2 cellular contexts compared by ENCODE assay signal in the genomic region with DNA sequence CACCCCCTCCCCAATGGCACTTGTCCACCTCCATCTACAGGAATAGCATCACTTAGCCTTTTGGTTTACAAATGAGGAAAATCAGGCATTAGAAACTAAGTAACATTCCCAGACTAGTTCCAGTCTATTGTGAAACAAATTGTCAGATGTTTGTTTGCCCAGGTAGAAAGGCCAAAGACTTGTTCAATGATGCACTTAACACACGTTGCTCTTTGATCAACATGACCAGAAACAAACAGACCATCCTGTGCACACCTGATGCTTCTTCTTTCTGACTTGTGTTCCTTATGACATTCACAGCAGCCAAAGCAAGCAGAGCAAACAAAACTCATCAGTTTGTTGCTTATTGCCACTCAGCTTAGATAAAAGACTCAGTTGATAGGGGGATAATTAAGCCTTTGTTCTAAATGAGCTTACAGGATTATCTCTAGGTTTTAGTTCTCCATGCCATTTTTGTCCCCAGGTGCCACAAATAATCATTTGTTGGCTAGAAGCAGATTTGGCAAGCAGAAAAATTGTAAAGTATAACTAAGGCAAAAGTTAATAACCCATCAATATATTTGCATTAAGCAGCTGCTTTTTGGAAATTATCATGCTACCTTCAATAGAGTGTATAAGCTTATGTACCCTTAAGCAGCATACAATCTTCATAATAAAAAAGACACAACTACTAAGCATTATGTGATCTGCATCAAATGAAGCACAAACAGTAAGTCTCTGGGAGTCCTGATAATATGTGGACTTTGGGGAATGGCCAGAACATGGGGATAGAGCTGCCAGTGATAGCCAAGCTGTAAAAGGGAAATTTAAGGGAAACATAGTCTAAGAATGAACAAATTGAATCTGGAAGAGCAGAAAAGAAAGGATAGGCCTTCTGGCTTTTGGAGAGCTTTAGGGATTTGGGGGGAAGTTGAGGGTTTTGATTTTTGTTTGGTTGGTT.
TF ChIP-seq lines count a peak whose summit lies in the region.

No MANE protein-coding gene starts in this region.

TF ChIP-seq in GM23338, 12 proteins besides CTCF, POLR2A, EP300 and RAD21 (continued from another document):
- no peak for TF ChIP-seq ZNF331 (CRISPR knock-in tag; IDR thresholded peaks at IDR 0.05; ENCODE audit: low read depth)
- TF ChIP-seq EZH2phosphoT487 (IDR thresholded peaks at IDR 0.05; ENCODE audit: unreplicated experiment) = no peak
- TF ChIP-seq CREB1 (CRISPR knock-in tag; IDR thresholded peaks at IDR 0.05; ENCODE audit: low read depth) = no peak
- TF ChIP-seq POLR2AphosphoS5 (IDR thresholded peaks at IDR 0.05; ENCODE audit: low read depth) = no peak
- no peak for TF ChIP-seq STAT1 (IDR thresholded peaks at IDR 0.05; ENCODE audit: unreplicated experiment)
- no peak for TF ChIP-seq NANOG (IDR thresholded peaks at IDR 0.05; ENCODE audit: borderline replicate concordance)

TF ChIP-seq in HepG2, 621 proteins besides CTCF, POLR2A, EP300 and RAD21 (continued from another document and continues in another):
- TF ChIP-seq, protein P1, sequence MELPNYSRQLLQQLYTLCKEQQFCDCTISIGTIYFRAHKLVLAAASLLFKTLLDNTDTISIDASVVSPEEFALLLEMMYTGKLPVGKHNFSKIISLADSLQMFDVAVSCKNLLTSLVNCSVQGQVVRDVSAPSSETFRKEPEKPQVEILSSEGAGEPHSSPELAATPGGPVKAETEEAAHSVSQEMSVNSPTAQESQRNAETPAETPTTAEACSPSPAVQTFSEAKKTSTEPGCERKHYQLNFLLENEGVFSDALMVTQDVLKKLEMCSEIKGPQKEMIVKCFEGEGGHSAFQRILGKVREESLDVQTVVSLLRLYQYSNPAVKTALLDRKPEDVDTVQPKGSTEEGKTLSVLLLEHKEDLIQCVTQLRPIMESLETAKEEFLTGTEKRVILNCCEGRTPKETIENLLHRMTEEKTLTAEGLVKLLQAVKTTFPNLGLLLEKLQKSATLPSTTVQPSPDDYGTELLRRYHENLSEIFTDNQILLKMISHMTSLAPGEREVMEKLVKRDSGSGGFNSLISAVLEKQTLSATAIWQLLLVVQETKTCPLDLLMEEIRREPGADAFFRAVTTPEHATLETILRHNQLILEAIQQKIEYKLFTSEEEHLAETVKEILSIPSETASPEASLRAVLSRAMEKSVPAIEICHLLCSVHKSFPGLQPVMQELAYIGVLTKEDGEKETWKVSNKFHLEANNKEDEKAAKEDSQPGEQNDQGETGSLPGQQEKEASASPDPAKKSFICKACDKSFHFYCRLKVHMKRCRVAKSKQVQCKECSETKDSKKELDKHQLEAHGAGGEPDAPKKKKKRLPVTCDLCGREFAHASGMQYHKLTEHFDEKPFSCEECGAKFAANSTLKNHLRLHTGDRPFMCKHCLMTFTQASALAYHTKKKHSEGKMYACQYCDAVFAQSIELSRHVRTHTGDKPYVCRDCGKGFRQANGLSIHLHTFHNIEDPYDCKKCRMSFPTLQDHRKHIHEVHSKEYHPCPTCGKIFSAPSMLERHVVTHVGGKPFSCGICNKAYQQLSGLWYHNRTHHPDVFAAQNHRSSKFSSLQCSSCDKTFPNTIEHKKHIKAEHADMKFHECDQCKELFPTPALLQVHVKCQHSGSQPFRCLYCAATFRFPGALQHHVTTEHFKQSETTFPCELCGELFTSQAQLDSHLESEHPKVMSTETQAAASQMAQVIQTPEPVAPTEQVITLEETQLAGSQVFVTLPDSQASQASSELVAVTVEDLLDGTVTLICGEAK (IDR thresholded peaks at IDR 0.05) = no peak
- TF ChIP-seq, protein P1 (CRISPR knock-in tag; IDR thresholded peaks at IDR 0.05) = no peak
- TF ChIP-seq NFIC (IDR thresholded peaks at IDR 0.05; ENCODE audit: low read length) (peak; percentile 76; the same call in 1 of the 2 replicates), NCOR1 (IDR thresholded peaks at IDR 0.05; ENCODE audit: borderline replicate concordance, low read length) (no peak; the same call in 1 of the 2 replicates), NCOA2 (CRISPR knock-in tag; IDR thresholded peaks at IDR 0.05) (peak; percentile 43; the same call in 1 of the 2 replicates), MIXL1 (CRISPR knock-in tag; IDR thresholded peaks at IDR 0.05) (peak; percentile 93), SSRP1 (CRISPR knock-in tag; IDR thresholded peaks at IDR 0.05) (no peak), ZNF616 (CRISPR knock-in tag; IDR thresholded peaks at IDR 0.05; ENCODE audit: low read depth) (no peak), PHB2 (IDR thresholded peaks at IDR 0.05; ENCODE audit: partially characterized antibody) (no peak), ZSCAN12 (CRISPR knock-in tag; IDR thresholded peaks at IDR 0.05) (no peak), ZNF761 (CRISPR knock-in tag; conservative IDR thresholded peaks at IDR 0.05) (no peak), ZMYM3 (CRISPR knock-in tag; IDR thresholded peaks at IDR 0.05) (no peak), ZNF335 (CRISPR knock-in tag; IDR thresholded peaks at IDR 0.05) (no peak), ZFP36L1 (CRISPR knock-in tag; IDR thresholded peaks at IDR 0.05) (peak; percentile 73; the same call in 1 of the 2 replicates), ZNF3 (CRISPR knock-in tag; IDR thresholded peaks at IDR 0.05) (no peak), ZNF451 (CRISPR knock-in tag; IDR thresholded peaks at IDR 0.05) (no peak), ZBTB42 (CRISPR knock-in tag; IDR thresholded peaks at IDR 0.05) (no peak), ERF (CRISPR knock-in tag; IDR thresholded peaks at IDR 0.05) (0 out of 2 replicates have a peak, but pooled peaks have one; percentile 35), HDAC1 (CRISPR knock-in tag; IDR thresholded peaks at IDR 0.05) (peak; percentile 55; the same call in 1 of the 2 replicates), NONO (IDR thresholded peaks at IDR 0.05) (no peak), NONO (CRISPR knock-in tag; conservative IDR thresholded peaks at IDR 0.05) (no peak), ARNTL (CRISPR knock-in tag; IDR thresholded peaks at IDR 0.05) (no peak), SOX6 (IDR thresholded peaks at IDR 0.05) (no peak), SOX6 (CRISPR knock-in tag; IDR thresholded peaks at IDR 0.05) (peak; percentile 96)
- TF ChIP-seq, protein P2, sequence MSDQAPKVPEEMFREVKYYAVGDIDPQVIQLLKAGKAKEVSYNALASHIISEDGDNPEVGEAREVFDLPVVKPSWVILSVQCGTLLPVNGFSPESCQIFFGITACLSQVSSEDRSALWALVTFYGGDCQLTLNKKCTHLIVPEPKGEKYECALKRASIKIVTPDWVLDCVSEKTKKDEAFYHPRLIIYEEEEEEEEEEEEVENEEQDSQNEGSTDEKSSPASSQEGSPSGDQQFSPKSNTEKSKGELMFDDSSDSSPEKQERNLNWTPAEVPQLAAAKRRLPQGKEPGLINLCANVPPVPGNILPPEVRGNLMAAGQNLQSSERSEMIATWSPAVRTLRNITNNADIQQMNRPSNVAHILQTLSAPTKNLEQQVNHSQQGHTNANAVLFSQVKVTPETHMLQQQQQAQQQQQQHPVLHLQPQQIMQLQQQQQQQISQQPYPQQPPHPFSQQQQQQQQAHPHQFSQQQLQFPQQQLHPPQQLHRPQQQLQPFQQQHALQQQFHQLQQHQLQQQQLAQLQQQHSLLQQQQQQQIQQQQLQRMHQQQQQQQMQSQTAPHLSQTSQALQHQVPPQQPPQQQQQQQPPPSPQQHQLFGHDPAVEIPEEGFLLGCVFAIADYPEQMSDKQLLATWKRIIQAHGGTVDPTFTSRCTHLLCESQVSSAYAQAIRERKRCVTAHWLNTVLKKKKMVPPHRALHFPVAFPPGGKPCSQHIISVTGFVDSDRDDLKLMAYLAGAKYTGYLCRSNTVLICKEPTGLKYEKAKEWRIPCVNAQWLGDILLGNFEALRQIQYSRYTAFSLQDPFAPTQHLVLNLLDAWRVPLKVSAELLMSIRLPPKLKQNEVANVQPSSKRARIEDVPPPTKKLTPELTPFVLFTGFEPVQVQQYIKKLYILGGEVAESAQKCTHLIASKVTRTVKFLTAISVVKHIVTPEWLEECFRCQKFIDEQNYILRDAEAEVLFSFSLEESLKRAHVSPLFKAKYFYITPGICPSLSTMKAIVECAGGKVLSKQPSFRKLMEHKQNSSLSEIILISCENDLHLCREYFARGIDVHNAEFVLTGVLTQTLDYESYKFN (CRISPR knock-in tag; conservative IDR thresholded peaks at IDR 0.05) = peak; percentile 86
- TF ChIP-seq, protein P3, sequence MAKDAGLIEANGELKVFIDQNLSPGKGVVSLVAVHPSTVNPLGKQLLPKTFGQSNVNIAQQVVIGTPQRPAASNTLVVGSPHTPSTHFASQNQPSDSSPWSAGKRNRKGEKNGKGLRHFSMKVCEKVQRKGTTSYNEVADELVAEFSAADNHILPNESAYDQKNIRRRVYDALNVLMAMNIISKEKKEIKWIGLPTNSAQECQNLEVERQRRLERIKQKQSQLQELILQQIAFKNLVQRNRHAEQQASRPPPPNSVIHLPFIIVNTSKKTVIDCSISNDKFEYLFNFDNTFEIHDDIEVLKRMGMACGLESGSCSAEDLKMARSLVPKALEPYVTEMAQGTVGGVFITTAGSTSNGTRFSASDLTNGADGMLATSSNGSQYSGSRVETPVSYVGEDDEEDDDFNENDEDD (CRISPR knock-in tag; IDR thresholded peaks at IDR 0.05; ENCODE audit: borderline replicate concordance) = no peak
- TF ChIP-seq, protein P4, sequence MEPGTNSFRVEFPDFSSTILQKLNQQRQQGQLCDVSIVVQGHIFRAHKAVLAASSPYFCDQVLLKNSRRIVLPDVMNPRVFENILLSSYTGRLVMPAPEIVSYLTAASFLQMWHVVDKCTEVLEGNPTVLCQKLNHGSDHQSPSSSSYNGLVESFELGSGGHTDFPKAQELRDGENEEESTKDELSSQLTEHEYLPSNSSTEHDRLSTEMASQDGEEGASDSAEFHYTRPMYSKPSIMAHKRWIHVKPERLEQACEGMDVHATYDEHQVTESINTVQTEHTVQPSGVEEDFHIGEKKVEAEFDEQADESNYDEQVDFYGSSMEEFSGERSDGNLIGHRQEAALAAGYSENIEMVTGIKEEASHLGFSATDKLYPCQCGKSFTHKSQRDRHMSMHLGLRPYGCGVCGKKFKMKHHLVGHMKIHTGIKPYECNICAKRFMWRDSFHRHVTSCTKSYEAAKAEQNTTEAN (CRISPR knock-in tag; conservative IDR thresholded peaks at IDR 0.05) = peak; percentile 93
- TF ChIP-seq, protein P5, sequence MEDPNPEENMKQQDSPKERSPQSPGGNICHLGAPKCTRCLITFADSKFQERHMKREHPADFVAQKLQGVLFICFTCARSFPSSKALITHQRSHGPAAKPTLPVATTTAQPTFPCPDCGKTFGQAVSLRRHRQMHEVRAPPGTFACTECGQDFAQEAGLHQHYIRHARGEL (CRISPR knock-in tag; IDR thresholded peaks at IDR 0.05) = no peak
- TF ChIP-seq, protein P6, sequence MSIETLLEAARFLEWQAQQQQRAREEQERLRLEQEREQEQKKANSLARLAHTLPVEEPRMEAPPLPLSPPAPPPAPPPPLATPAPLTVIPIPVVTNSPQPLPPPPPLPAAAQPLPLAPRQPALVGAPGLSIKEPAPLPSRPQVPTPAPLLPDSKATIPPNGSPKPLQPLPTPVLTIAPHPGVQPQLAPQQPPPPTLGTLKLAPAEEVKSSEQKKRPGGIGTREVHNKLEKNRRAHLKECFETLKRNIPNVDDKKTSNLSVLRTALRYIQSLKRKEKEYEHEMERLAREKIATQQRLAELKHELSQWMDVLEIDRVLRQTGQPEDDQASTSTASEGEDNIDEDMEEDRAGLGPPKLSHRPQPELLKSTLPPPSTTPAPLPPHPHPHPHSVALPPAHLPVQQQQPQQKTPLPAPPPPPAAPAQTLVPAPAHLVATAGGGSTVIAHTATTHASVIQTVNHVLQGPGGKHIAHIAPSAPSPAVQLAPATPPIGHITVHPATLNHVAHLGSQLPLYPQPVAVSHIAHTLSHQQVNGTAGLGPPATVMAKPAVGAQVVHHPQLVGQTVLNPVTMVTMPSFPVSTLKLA (IDR thresholded peaks at IDR 0.05) = no peak
- TF ChIP-seq, protein P7, sequence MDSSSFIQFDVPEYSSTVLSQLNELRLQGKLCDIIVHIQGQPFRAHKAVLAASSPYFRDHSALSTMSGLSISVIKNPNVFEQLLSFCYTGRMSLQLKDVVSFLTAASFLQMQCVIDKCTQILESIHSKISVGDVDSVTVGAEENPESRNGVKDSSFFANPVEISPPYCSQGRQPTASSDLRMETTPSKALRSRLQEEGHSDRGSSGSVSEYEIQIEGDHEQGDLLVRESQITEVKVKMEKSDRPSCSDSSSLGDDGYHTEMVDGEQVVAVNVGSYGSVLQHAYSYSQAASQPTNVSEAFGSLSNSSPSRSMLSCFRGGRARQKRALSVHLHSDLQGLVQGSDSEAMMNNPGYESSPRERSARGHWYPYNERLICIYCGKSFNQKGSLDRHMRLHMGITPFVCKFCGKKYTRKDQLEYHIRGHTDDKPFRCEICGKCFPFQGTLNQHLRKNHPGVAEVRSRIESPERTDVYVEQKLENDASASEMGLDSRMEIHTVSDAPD (CRISPR knock-in tag; IDR thresholded peaks at IDR 0.05) = no peak
- TF ChIP-seq, protein P8, sequence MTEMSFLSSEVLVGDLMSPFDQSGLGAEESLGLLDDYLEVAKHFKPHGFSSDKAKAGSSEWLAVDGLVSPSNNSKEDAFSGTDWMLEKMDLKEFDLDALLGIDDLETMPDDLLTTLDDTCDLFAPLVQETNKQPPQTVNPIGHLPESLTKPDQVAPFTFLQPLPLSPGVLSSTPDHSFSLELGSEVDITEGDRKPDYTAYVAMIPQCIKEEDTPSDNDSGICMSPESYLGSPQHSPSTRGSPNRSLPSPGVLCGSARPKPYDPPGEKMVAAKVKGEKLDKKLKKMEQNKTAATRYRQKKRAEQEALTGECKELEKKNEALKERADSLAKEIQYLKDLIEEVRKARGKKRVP (CRISPR knock-in tag; IDR thresholded peaks at IDR 0.05) = peak in 1 of 2 experiments; percentile 18; a peak in 1 of 4 replicates
